In genomic region chr11:95121687-95122086, GRCh38 we compare ENCODE assay signal across 19 cellular contexts. TPM values are rescaled to one million over a fixed set of nuclear protein-coding genes. Genes with fewer than 3 reads are reported as not detected.
DNase-seq lines count a peak whose midpoint lies in the region; TF ChIP-seq lines count a peak whose summit lies in the region.
"Had no signal": no experiment of that assay in that cellular context is flagged by ENCODE, and none has a peak within 500 bp of the region (broad histone marks: within the 10 kb centered on the region; RNA-seq: fewer than 3 reads in every experiment).

No MANE protein-coding gene starts in this region.

- H2BK5ac ChIP-seq in mesendoderm (ENCODE audit: low read length) = no peak overlapping the region

- H3K79me2 ChIP-seq in Karpas-422 (ENCODE audit: low read length) (no peaks in the 10 kb centered on the region), mesendoderm (ENCODE audit: control insufficient read depth, insufficient read depth, low read length) (no peaks in the 10 kb centered on the region)

- no peak for TF ChIP-seq CTCF in endothelial cell (IDR thresholded peaks at IDR 0.05; ENCODE audit: unreplicated experiment)
- TF ChIP-seq CTCF in GM10266 (IDR thresholded peaks at IDR 0.05; ENCODE audit: control insufficient read depth, insufficient read depth, low read depth, missing control alignments) = no peak

- no peak overlapping the region for H3K23ac ChIP-seq in mesendoderm (ENCODE audit: low read length)

- POLR2A ChIA-PET in CD8-positive, alpha-beta memory T cell (lab: Charles Lee) = no interaction called here

- H4K8ac ChIP-seq in mesendoderm (ENCODE audit: low read depth, low read length) = no peak overlapping the region

- H4K5ac ChIP-seq in mesendoderm (ENCODE audit: low read length) = no peak overlapping the region

- H3K4me3 ChIP-seq in Karpas-422 (ENCODE audit: low read length) (no peak overlapping the region), mesendoderm (ENCODE audit: low read length) (no peak overlapping the region)
- H3K4me3 ChIP-seq in CD8-positive, alpha-beta memory T cell (ENCODE audit: low read length) = no peak overlapping the region
- H3K4me3 ChIP-seq: HAP-1, SK-N-MC had no signal

- H3K9me3 ChIP-seq in Karpas-422 (ENCODE audit: low read length) = no peaks in the 10 kb centered on the region
- H3K9me3 ChIP-seq in CD8-positive, alpha-beta memory T cell (ENCODE audit: low read length) = no peaks in the 10 kb centered on the region
- H3K9me3 ChIP-seq: Caco-2, HAP-1 had no signal

- H3K27me3 Mint-ChIP-seq in CD8-positive, alpha-beta memory T cell = no peaks in the 10 kb centered on the region
- peaks cover 3% of the 10 kb centered on the region for H3K27me3 Mint-ChIP-seq in endothelial cell (ENCODE audit: unreplicated experiment)

- H3K27ac ChIP-seq in Karpas-422 (ENCODE audit: low read length) (no peak overlapping the region), mesendoderm (ENCODE audit: low read depth, low read length) (no peak overlapping the region)
- no peak overlapping the region for H3K27ac ChIP-seq in CD8-positive, alpha-beta memory T cell (ENCODE audit: low read depth, low read length)
- H3K27ac ChIP-seq: SK-N-MC had no signal

- H3K18ac ChIP-seq in mesendoderm (ENCODE audit: low read length) = no peak overlapping the region

- H2BK15ac ChIP-seq in mesendoderm (replicated peaks; ENCODE audit: low read depth) = no peak overlapping the region

- no peak overlapping the region for H3K4me3 Mint-ChIP-seq in CD8-positive, alpha-beta memory T cell
- no peak overlapping the region for H3K4me3 Mint-ChIP-seq in endothelial cell (ENCODE audit: unreplicated experiment)
- H3K4me3 Mint-ChIP-seq: T-helper 1 cell treated with Interleukin-12 subunit alpha and Interleukin-12 subunit beta and Interleukin-4 antibody, amounts not matched to agents 30 μg/mL and 1 μg/mL, for 36 hours had no signal

- peaks cover 3% of the 10 kb centered on the region; the same call in 1 of the 2 replicates for H4K20me1 ChIP-seq in Karpas-422 (ENCODE audit: insufficient read depth, low read depth, low read length)

- H3K36me3 ChIP-seq in Karpas-422 (ENCODE audit: insufficient read depth, low read length) = no peaks in the 10 kb centered on the region
- H3K36me3 ChIP-seq in mesendoderm (ENCODE audit: control insufficient read depth, insufficient read depth, low read length) = no peaks in the 10 kb centered on the region
- H3K36me3 ChIP-seq in CD8-positive, alpha-beta memory T cell (ENCODE audit: insufficient read depth, low read length) = no peaks in the 10 kb centered on the region
- H3K36me3 ChIP-seq: HAP-1 had no signal

- CTCF ChIA-PET in CD8-positive, alpha-beta memory T cell (lab: Charles Lee) = no interaction called here

- DNase-seq in NCI-H1105 treated with DMSO at 0.1 percent for 48 hours (lab: John Stamatoyannopoulos, UW) = peak; percentile 21
- no peak for DNase-seq in NCI-H1105 (lab: John Stamatoyannopoulos, UW)
- DNase-seq in Karpas-422 = peak; percentile 71
- peak; percentile 36 for DNase-seq in NCI-H69 (lab: John Stamatoyannopoulos, UW)
- DNase-seq in mesendoderm = peak; percentile 23
- no peak for DNase-seq in CD8-positive, alpha-beta memory T cell
- DNase-seq in endothelial cell (ENCODE audit: low spot score) = no peak
- no peak for DNase-seq in GM10266 (ENCODE audit: extremely low spot score)
- DNase-seq: 8988T, C1 segment of cervical spinal cord, Caco-2, DMS79, KG1, NCI-H187 treated with DMSO at 0.1 percent for 48 hours, NCI-H345, RPMI8226 had no signal

- no peak overlapping the region for H2AFZ ChIP-seq in Karpas-422 (ENCODE audit: low read length)

- H3K56ac ChIP-seq in mesendoderm (ENCODE audit: low read length) = no peak overlapping the region

- H3K9me3 Mint-ChIP-seq in CD8-positive, alpha-beta memory T cell = no peaks in the 10 kb centered on the region
- no peaks in the 10 kb centered on the region for H3K9me3 Mint-ChIP-seq in endothelial cell (ENCODE audit: unreplicated experiment)

- H3K9me2 ChIP-seq in Karpas-422 (replicated peaks; ENCODE audit: insufficient read depth, low read length) = no peaks in the 10 kb centered on the region

- no peak overlapping the region for H2BK120ac ChIP-seq in mesendoderm (ENCODE audit: low read depth, low read length)

- no peak overlapping the region for H3K4ac ChIP-seq in mesendoderm (ENCODE audit: low read depth, low read length)

- WGBS in mesendoderm (ENCODE audit: extremely low coverage, insufficient coverage, low lambda C conversion rate) = no CpG with 5 or more reads among the region's 1 CpG

- H3K27ac Mint-ChIP-seq in CD8-positive, alpha-beta memory T cell = no peak overlapping the region
- H3K27ac Mint-ChIP-seq in endothelial cell (ENCODE audit: unreplicated experiment) = no peak overlapping the region
- H3K27ac Mint-ChIP-seq: T-helper 1 cell treated with Interleukin-12 subunit alpha and Interleukin-12 subunit beta and Interleukin-4 antibody, amounts not matched to agents 30 μg/mL and 1 μg/mL, for 36 hours had no signal

- H3K4me1 ChIP-seq in Karpas-422 (ENCODE audit: low read length) (peaks cover 10% of the 10 kb centered on the region), mesendoderm (ENCODE audit: control insufficient read depth, low read depth, low read length) (no peaks in the 10 kb centered on the region)
- H3K4me1 ChIP-seq in CD8-positive, alpha-beta memory T cell (ENCODE audit: insufficient read depth, low read length) = no peaks in the 10 kb centered on the region
- H3K4me1 ChIP-seq: Caco-2, HAP-1 had no signal

- peaks cover 0 to 20% (median 4%) of the 10 kb centered on the region in 3 donors for H3K4me1 Mint-ChIP-seq in CD8-positive, alpha-beta memory T cell
- H3K4me1 Mint-ChIP-seq in endothelial cell (ENCODE audit: unreplicated experiment) = peaks cover 3% of the 10 kb centered on the region

- no peak overlapping the region for H2AK5ac ChIP-seq in mesendoderm (ENCODE audit: low read length)

- no peaks in the 10 kb centered on the region for H3K27me3 ChIP-seq in Karpas-422 (ENCODE audit: low read length)
- no peaks in the 10 kb centered on the region for H3K27me3 ChIP-seq in mesendoderm (ENCODE audit: insufficient read depth, low read length, poor library complexity)
- H3K27me3 ChIP-seq in CD8-positive, alpha-beta memory T cell (ENCODE audit: insufficient read depth, low read length, poor library complexity, severe bottlenecking) = no peaks in the 10 kb centered on the region

- H3K9ac ChIP-seq in Karpas-422 (ENCODE audit: low read length) = no peak overlapping the region
- no peak overlapping the region for H3K9ac ChIP-seq in mesendoderm (ENCODE audit: low read length)

- peaks cover 0 to 15% (median 3%) of the 10 kb centered on the region in 3 donors for H3K36me3 Mint-ChIP-seq in CD8-positive, alpha-beta memory T cell
- H3K36me3 Mint-ChIP-seq in endothelial cell (ENCODE audit: low read depth, unreplicated experiment) = no peaks in the 10 kb centered on the region

- H3K79me1 ChIP-seq in mesendoderm (ENCODE audit: low read length) = no peaks in the 10 kb centered on the region

- H3K4me2 ChIP-seq in Karpas-422 (ENCODE audit: low read depth, low read length, poor library complexity, severe bottlenecking) = peak overlapping the region; percentile 24
- H3K4me2 ChIP-seq in mesendoderm (ENCODE audit: low read length) = no peak overlapping the region

RNA-seq across cellular contexts. Expression of gene ENDOD1, which starts 32.0 kb away (rescaled TPM):
- 11.0 and 12.8 TPM in 2 replicates for total RNA-seq in Karpas-422 (2014; rRNA removed; shearing (Covaris generic); ENCODE audit: low replicate concordance)
- 1.6 TPM for polyA plus RNA-seq in mesendoderm (2013, experiment 1 of 2)
- polyA plus RNA-seq in mesendoderm (2013, experiment 2 of 2) = 1.5 TPM
- 10 to 100 TPM; 29.6 to 30.1 TPM for total RNA-seq in CD8-positive, alpha-beta memory T cell
- 11.1 TPM for polyA plus RNA-seq in CD8-positive, alpha-beta memory T cell
- 4.5 TPM for total RNA-seq in endothelial cell (ENCODE audit: unreplicated experiment)

RNA-seq across cellular contexts. Expression of gene SRSF8, which starts 55.0 kb away (rescaled TPM):
- total RNA-seq in Karpas-422 (2014; rRNA removed; shearing (Covaris generic); ENCODE audit: low replicate concordance) = 50.0 and 111 TPM in 2 replicates
- 8.8 TPM for polyA plus RNA-seq in mesendoderm (2013, experiment 1 of 2)
- 10.0 TPM for polyA plus RNA-seq in mesendoderm (2013, experiment 2 of 2)
- 10 to 100 TPM; 75.8 to 82.8 TPM for total RNA-seq in CD8-positive, alpha-beta memory T cell
- 91.6 TPM for polyA plus RNA-seq in CD8-positive, alpha-beta memory T cell
- 25.2 TPM for total RNA-seq in endothelial cell (ENCODE audit: unreplicated experiment)

Comparison
In these comparisons a context has a peak if more than half of its experiments do, and no peak if none do; other contexts are left out.
1. DNase-seq: peak in NCI-H1105 treated with DMSO at 0.1 percent for 48 hours (single experiment), Karpas-422 (single experiment), NCI-H69 (single experiment) and mesendoderm (single experiment); none in NCI-H1105 (single experiment), CD8-positive, alpha-beta memory T cell (0 of 5), endothelial cell (single experiment) and GM10266 (single experiment).